19 cellular contexts compared by ENCODE assay signal in genomic region chr5:16547200-16547842, GRCh38.
DNase-seq lines count a peak whose midpoint lies in the region; TF ChIP-seq lines count a peak whose summit lies in the region.
"Had no signal": no experiment of that assay in that cellular context is flagged by ENCODE, and none has a peak within 500 bp of the region (broad histone marks: within the 10 kb centered on the region; RNA-seq: fewer than 3 reads in every experiment).

No MANE protein-coding gene starts in this region.

- no peaks in the 10 kb centered on the region for H3K27me3 ChIP-seq in cardiac muscle cell
- no peaks in the 10 kb centered on the region for H3K27me3 ChIP-seq in CD4-positive, alpha-beta memory T cell (ENCODE audit: insufficient read depth, low read length)
- H3K27me3 ChIP-seq: Peyer's patch, sigmoid colon had no signal

- peak in 1 of 2 donors; percentile 12 for DNase-seq in cardiac muscle cell (ENCODE audit: low read depth in 1 of 2, low spot score in 1 of 2)
- no peak for DNase-seq in cardiac septum (ENCODE audit: low spot score)
- no peak for DNase-seq in chondrocyte (ENCODE audit: low spot score)
- peak; percentile 61 for DNase-seq in myocyte (ENCODE audit: low read depth)
- DNase-seq in stimulated activated CD4-positive, alpha-beta T cell treated with anti-CD3 and anti-CD28 coated beads, Interleukin-2, amount 100 ng/mL, for 24 hours = no peak
- no peak for DNase-seq in CD4-positive, alpha-beta memory T cell
- DNase-seq in NCI-H446 treated with DMSO at 0.1 percent for 48 hours (lab: John Stamatoyannopoulos, UW) = no peak
- DNase-seq: 8988T; activated CD4-positive, alpha-beta T cell treated with anti-CD3 and anti-CD28 coated beads, Interleukin-2, amount 50 U/mL, for 1 hour; DND-41; mammary epithelial cell; naive B cell; NCI-H1436 treated with DMSO at 0.1 percent for 48 hours; NCI-H526; Peyer's patch; sigmoid colon; T-helper 2 cell had no signal

- TF ChIP-seq CTCF in cardiac muscle cell (IDR thresholded peaks at IDR 0.05; ENCODE audit: low read depth, low read length) (no peak), chondrocyte (IDR thresholded peaks at IDR 0.05) (no peak)

- H3K9me3 ChIP-seq in cardiac muscle cell (ENCODE audit: low read depth) = no peaks in the 10 kb centered on the region
- H3K9me3 ChIP-seq in CD4-positive, alpha-beta memory T cell (ENCODE audit: control insufficient read depth in 1 of 2, low read length in 2 of 2) = no peaks in the 10 kb centered on the region
- H3K9me3 ChIP-seq: Peyer's patch, sigmoid colon had no signal

- CTCF ChIA-PET in CD4-positive, alpha-beta memory T cell (lab: Charles Lee; ENCODE audit: partially characterized antibody) = interaction anchor here (1.0 to 1.4 kb wide), 3 partner anchors 8 to 39 kb away, joined by 3 to 4 read pairs (median 3); no protein-coding TSS in a partner anchor

- peaks cover 9% of the 10 kb centered on the region for H3K4me1 ChIP-seq in cardiac muscle cell (ENCODE audit: low read depth)
- H3K4me1 ChIP-seq in CD4-positive, alpha-beta memory T cell (ENCODE audit: insufficient read depth, low read length) = peaks cover 6% of the 10 kb centered on the region

- H3K4me3 ChIP-seq in cardiac muscle cell = no peak overlapping the region
- no peak overlapping the region for H3K4me3 ChIP-seq in CD4-positive, alpha-beta memory T cell (ENCODE audit: low read length in 2 of 2)
- H3K4me3 ChIP-seq: Peyer's patch, sigmoid colon had no signal

- peaks cover 43% of the 10 kb centered on the region for H3K4me1 Mint-ChIP-seq in chondrocyte (ENCODE audit: low read depth)
- H3K4me1 Mint-ChIP-seq in CD4-positive, alpha-beta memory T cell = peaks cover 16 to 89% (median 26%) of the 10 kb centered on the region in 4 donors

- no peaks in the 10 kb centered on the region for H3K36me3 Mint-ChIP-seq in chondrocyte (ENCODE audit: low read depth)
- H3K36me3 Mint-ChIP-seq in CD4-positive, alpha-beta memory T cell = peaks cover 0 to 9% of the 10 kb centered on the region in 2 donors

- peaks cover 5% of the 10 kb centered on the region for H3K27me3 Mint-ChIP-seq in chondrocyte (ENCODE audit: low read depth)
- no peaks in the 10 kb centered on the region for H3K27me3 Mint-ChIP-seq in CD4-positive, alpha-beta memory T cell
- H3K27me3 Mint-ChIP-seq: activated naive CD8-positive, alpha-beta T cell; naive B cell had no signal

- H3K27ac ChIP-seq in cardiac muscle cell (peak overlapping the region; percentile 42), temporal lobe (ENCODE audit: low read depth, low read length) (peak overlapping the region; percentile 90)
- H3K27ac ChIP-seq in CD4-positive, alpha-beta memory T cell (ENCODE audit: low read depth, low read length) = no peak overlapping the region
- H3K27ac ChIP-seq: Peyer's patch, sigmoid colon had no signal

- intact Hi-C loops in cardiac septum (cut with DNase I) = no loop called here
- intact Hi-C loops in CD4-positive, alpha-beta memory T cell (cut with micrococcal nuclease) = no loop called here

- peak overlapping the region; percentile 57 for H3K27ac Mint-ChIP-seq in chondrocyte (ENCODE audit: unreplicated experiment)
- no peak overlapping the region for H3K27ac Mint-ChIP-seq in CD4-positive, alpha-beta memory T cell
- H3K27ac Mint-ChIP-seq: activated naive CD8-positive, alpha-beta T cell had no signal

- POLR2A ChIA-PET in CD4-positive, alpha-beta memory T cell (lab: Charles Lee; ENCODE audit: partially characterized antibody) = no interaction called here

- H3K36me3 ChIP-seq in cardiac muscle cell = no peaks in the 10 kb centered on the region
- no peaks in the 10 kb centered on the region for H3K36me3 ChIP-seq in CD4-positive, alpha-beta memory T cell (ENCODE audit: insufficient read depth, low read length)
- H3K36me3 ChIP-seq: Peyer's patch, sigmoid colon had no signal

- no peaks in the 10 kb centered on the region for H3K9me3 Mint-ChIP-seq in chondrocyte (ENCODE audit: low read depth)
- peaks cover 0 to 2% (median 0%) of the 10 kb centered on the region in 8 donors for H3K9me3 Mint-ChIP-seq in CD4-positive, alpha-beta memory T cell
- H3K9me3 Mint-ChIP-seq: naive B cell had no signal

- no peak overlapping the region for H3K4me3 Mint-ChIP-seq in chondrocyte (ENCODE audit: unreplicated experiment)
- H3K4me3 Mint-ChIP-seq in CD4-positive, alpha-beta memory T cell = no peak overlapping the region
- H3K4me3 Mint-ChIP-seq: activated naive CD8-positive, alpha-beta T cell had no signal
